ENCODE assay signal across 36 cellular contexts in genomic region chr1:241090798-241091197, GRCh38.
"Had no signal": no experiment of that assay in that cellular context is flagged by ENCODE, and none has a peak within 500 bp of the region (broad histone marks: within the 10 kb centered on the region; RNA-seq: fewer than 3 reads in every experiment).

No MANE protein-coding gene starts in this region.

- H3K4me3 Mint-ChIP-seq: activated B cell treated with CpG ODN at 0.5 μM for 24 hours; activated CD4-positive, alpha-beta memory T cell treated with anti-CD3 and anti-CD28 coated beads for 36 hours; activated CD4-positive, alpha-beta T cell treated with anti-CD3 and anti-CD28 coated beads, Interleukin-2, amount 10 ng/mL, durations not matched to agents 24 days and 14 days; activated CD8-positive, alpha-beta T cell treated with anti-CD3 and anti-CD28 coated beads for 36 hours; activated naive CD4-positive, alpha-beta T cell treated with anti-CD3 and anti-CD28 coated beads, Interleukin-2, amount 10 ng/mL, durations not matched to agents 7 days and 5 days; activated naive CD4-positive, alpha-beta T cell treated with anti-CD3 and anti-CD28 coated beads, Interleukin-2, amount 50 U/mL, for 24 hours; activated naive CD8-positive, alpha-beta T cell; activated naive CD8-positive, alpha-beta T cell treated with anti-CD3 and anti-CD28 coated beads, Interleukin-2, amount 10 ng/mL, durations not matched to agents 7 days and 5 days; activated naive CD8-positive, alpha-beta T cell treated with anti-CD3 and anti-CD28 coated beads, Interleukin-2, amount 50 U/mL, for 24 hours; activated T-cell treated with anti-CD3 and anti-CD28 coated beads, Interleukin-2, amount 50 U/mL, for 4 hours; activated T-cell treated with anti-CD3 and anti-CD28 coated beads, Interleukin-2, amount 50 U/mL, for 72 hours; activated T-helper 1 cell treated with anti-CD3 and anti-CD28 coated beads, Interleukin-12 subunit alpha, Interleukin-12 subunit beta, Interleukin-2, Interleukin-4 antibody, amounts not matched to agents 30 ng/mL and 10 ng/mL and 1 ng/mL, durations not matched to agents 14 hours and 24 hours and 36 hours; activated T-helper 17 cell treated with anti-CD3 and anti-CD28 coated beads, Interleukin-2, amount 50 U/mL, for 72 hours; brain; central memory CD8-positive, alpha-beta T cell; T-helper 2 cell treated with Interferon-gamma antibody and Interleukin-4, amounts not matched to agents 5 μg/mL and 100 μg/mL, for 36 hours had no signal

- H3K27ac Mint-ChIP-seq: activated B cell treated with CpG ODN at 0.5 μM for 24 hours; activated CD4-positive, alpha-beta memory T cell treated with anti-CD3 and anti-CD28 coated beads for 36 hours; activated CD4-positive, alpha-beta T cell treated with anti-CD3 and anti-CD28 coated beads, Interleukin-2, amount 10 ng/mL, durations not matched to agents 24 days and 14 days; activated CD8-positive, alpha-beta T cell treated with anti-CD3 and anti-CD28 coated beads for 36 hours; activated naive CD4-positive, alpha-beta T cell treated with anti-CD3 and anti-CD28 coated beads, Interleukin-2, amount 10 ng/mL, durations not matched to agents 7 days and 5 days; activated naive CD4-positive, alpha-beta T cell treated with anti-CD3 and anti-CD28 coated beads, Interleukin-2, amount 50 U/mL, for 24 hours; activated naive CD8-positive, alpha-beta T cell; activated naive CD8-positive, alpha-beta T cell treated with anti-CD3 and anti-CD28 coated beads, Interleukin-2, amount 10 ng/mL, durations not matched to agents 7 days and 5 days; activated naive CD8-positive, alpha-beta T cell treated with anti-CD3 and anti-CD28 coated beads, Interleukin-2, amount 50 U/mL, for 24 hours; activated T-cell treated with anti-CD3 and anti-CD28 coated beads, Interleukin-2, amount 50 U/mL, for 72 hours; activated T-helper 1 cell treated with anti-CD3 and anti-CD28 coated beads, Interleukin-12 subunit alpha, Interleukin-12 subunit beta, Interleukin-2, Interleukin-4 antibody, amounts not matched to agents 30 ng/mL and 10 ng/mL and 1 ng/mL, durations not matched to agents 14 hours and 24 hours and 36 hours; activated T-helper 17 cell treated with anti-CD3 and anti-CD28 coated beads, Interleukin-2, amount 50 U/mL, for 72 hours; brain; T-helper 2 cell treated with Interferon-gamma antibody and Interleukin-4, amounts not matched to agents 5 μg/mL and 100 μg/mL, for 36 hours had no signal

- H3K36me3 ChIP-seq: ascending aorta, cardiac muscle cell, colonic mucosa had no signal

- H3K36me3 Mint-ChIP-seq: activated CD4-positive, alpha-beta memory T cell treated with anti-CD3 and anti-CD28 coated beads for 36 hours; activated naive CD4-positive, alpha-beta T cell treated with anti-CD3 and anti-CD28 coated beads, Interleukin-2, amount 10 ng/mL, durations not matched to agents 7 days and 5 days; activated naive CD4-positive, alpha-beta T cell treated with anti-CD3 and anti-CD28 coated beads, Interleukin-2, amount 50 U/mL, for 24 hours; activated naive CD8-positive, alpha-beta T cell; activated naive CD8-positive, alpha-beta T cell treated with anti-CD3 and anti-CD28 coated beads, Interleukin-2, amount 10 ng/mL, durations not matched to agents 7 days and 5 days; brain had no signal

- H3K27me3 ChIP-seq: ascending aorta, cardiac muscle cell, colonic mucosa had no signal

- H3K9me3 ChIP-seq: ascending aorta, colonic mucosa had no signal

- H3K27ac ChIP-seq: ascending aorta, cardiac muscle cell, colonic mucosa, VCaP had no signal

- DNase-seq: activated B cell treated with CpG ODN at 0.5 μM for 24 hours; activated CD4-positive, alpha-beta memory T cell treated with anti-CD3 and anti-CD28 coated beads for 36 hours; activated CD4-positive, alpha-beta T cell treated with anti-CD3 and anti-CD28 coated beads for 4 hours; activated CD4-positive, alpha-beta T cell treated with anti-CD3 and anti-CD28 coated beads, Interleukin-2, amount 10 ng/mL, durations not matched to agents 24 days and 14 days; activated CD4-positive, alpha-beta T cell treated with anti-CD3 and anti-CD28 coated beads, Interleukin-2, amount 50 U/mL, for 1 hour; activated CD4-positive, alpha-beta T cell treated with anti-CD3 and anti-CD28 coated beads, Interleukin-2, amount 50 U/mL, for 4 hours; activated CD4-positive, CD25-positive, alpha-beta regulatory T cell treated with anti-CD3 and anti-CD28 coated beads, Interleukin-2, amount 50 U/mL, for 72 hours; activated CD8-positive, alpha-beta memory T cell treated with anti-CD3 and anti-CD28 coated beads, Interleukin-2, amount 50 U/mL, for 4 hours; activated CD8-positive, alpha-beta T cell treated with anti-CD3 and anti-CD28 coated beads for 36 hours; activated effector memory CD4-positive, alpha-beta T cell treated with anti-CD3 and anti-CD28 coated beads, Interleukin-2, amount 50 U/mL, for 16 hours; activated gamma-delta T cell treated with Interleukin-2 at 50 U/mL for 16 hours; activated naive CD4-positive, alpha-beta T cell; activated naive CD4-positive, alpha-beta T cell treated with anti-CD3 and anti-CD28 coated beads, Interleukin-2, amount 10 ng/mL, durations not matched to agents 7 days and 5 days; activated naive CD8-positive, alpha-beta T cell treated with anti-CD3 and anti-CD28 coated beads, Interleukin-2, amount 10 ng/mL, durations not matched to agents 7 days and 5 days; activated naive CD8-positive, alpha-beta T cell treated with anti-CD3 and anti-CD28 coated beads, Interleukin-2, amount 50 U/mL, for 24 hours; activated T-cell treated with anti-CD3 and anti-CD28 coated beads for 4 hours; activated T-cell treated with anti-CD3 and anti-CD28 coated beads, Interleukin-2, amount 50 U/mL, for 1 hour; activated T-cell treated with anti-CD3 and anti-CD28 coated beads, Interleukin-2, amount 50 U/mL, for 4 hours; activated T-cell treated with anti-CD3 and anti-CD28 coated beads, Interleukin-2, amount 50 U/mL, for 72 hours; amygdala; anterior cingulate cortex; caudate nucleus; cerebellar nuclear complex; colonic mucosa; T-helper 2 cell; T-helper 9 cell had no signal

- ATAC-seq: activated CD8-positive, alpha-beta T cell treated with anti-CD3 and anti-CD28 coated beads for 36 hours; activated naive CD8-positive, alpha-beta T cell treated with anti-CD3 and anti-CD28 coated beads, Interleukin-2, amount 50 U/mL, for 24 hours; activated T-cell treated with anti-CD3 and anti-CD28 coated beads, Interleukin-2, amount 50 U/mL, for 4 hours; activated T-cell treated with anti-CD3 and anti-CD28 coated beads, Interleukin-2, amount 50 U/mL, for 72 hours; activated T-helper 17 cell treated with anti-CD3 and anti-CD28 coated beads, Interleukin-2, amount 50 U/mL, for 72 hours had no signal

- H3K9me3 Mint-ChIP-seq: activated B cell treated with CpG ODN at 0.5 μM for 24 hours; activated CD4-positive, alpha-beta memory T cell treated with anti-CD3 and anti-CD28 coated beads for 36 hours; activated CD4-positive, alpha-beta T cell treated with anti-CD3 and anti-CD28 coated beads, Interleukin-2, amount 10 ng/mL, durations not matched to agents 24 days and 14 days; activated CD8-positive, alpha-beta T cell treated with anti-CD3 and anti-CD28 coated beads for 36 hours; activated T-cell treated with anti-CD3 and anti-CD28 coated beads, Interleukin-2, amount 50 U/mL, for 4 hours; activated T-helper 1 cell treated with anti-CD3 and anti-CD28 coated beads, Interleukin-12 subunit alpha, Interleukin-12 subunit beta, Interleukin-2, Interleukin-4 antibody, amounts not matched to agents 30 ng/mL and 10 ng/mL and 1 ng/mL, durations not matched to agents 14 hours and 24 hours and 36 hours; brain had no signal

- H3K4me3 ChIP-seq: ascending aorta, cardiac muscle cell, colonic mucosa had no signal

- H3K27me3 Mint-ChIP-seq: activated B cell treated with CpG ODN at 0.5 μM for 24 hours; activated CD4-positive, alpha-beta memory T cell treated with anti-CD3 and anti-CD28 coated beads for 36 hours; activated CD4-positive, alpha-beta T cell treated with anti-CD3 and anti-CD28 coated beads, Interleukin-2, amount 10 ng/mL, durations not matched to agents 24 days and 14 days; activated CD8-positive, alpha-beta T cell treated with anti-CD3 and anti-CD28 coated beads for 36 hours; activated naive CD4-positive, alpha-beta T cell treated with anti-CD3 and anti-CD28 coated beads, Interleukin-2, amount 10 ng/mL, durations not matched to agents 7 days and 5 days; activated naive CD4-positive, alpha-beta T cell treated with anti-CD3 and anti-CD28 coated beads, Interleukin-2, amount 50 U/mL, for 24 hours; activated naive CD8-positive, alpha-beta T cell treated with anti-CD3 and anti-CD28 coated beads, Interleukin-2, amount 10 ng/mL, durations not matched to agents 7 days and 5 days; activated naive CD8-positive, alpha-beta T cell treated with anti-CD3 and anti-CD28 coated beads, Interleukin-2, amount 50 U/mL, for 24 hours; activated T-helper 17 cell treated with anti-CD3 and anti-CD28 coated beads, Interleukin-2, amount 50 U/mL, for 72 hours; central memory CD8-positive, alpha-beta T cell had no signal

- H3K4me1 ChIP-seq: ascending aorta, colonic mucosa had no signal

- H3K4me1 Mint-ChIP-seq: activated naive CD4-positive, alpha-beta T cell treated with anti-CD3 and anti-CD28 coated beads, Interleukin-2, amount 10 ng/mL, durations not matched to agents 7 days and 5 days; activated naive CD4-positive, alpha-beta T cell treated with anti-CD3 and anti-CD28 coated beads, Interleukin-2, amount 50 U/mL, for 24 hours; activated naive CD8-positive, alpha-beta T cell treated with anti-CD3 and anti-CD28 coated beads, Interleukin-2, amount 10 ng/mL, durations not matched to agents 7 days and 5 days; activated naive CD8-positive, alpha-beta T cell treated with anti-CD3 and anti-CD28 coated beads, Interleukin-2, amount 50 U/mL, for 24 hours; activated T-helper 17 cell treated with anti-CD3 and anti-CD28 coated beads, Interleukin-2, amount 50 U/mL, for 72 hours; brain; central memory CD8-positive, alpha-beta T cell had no signal
